ENCODE assay signal across 1 cellular context in genomic region chr6:116887168-116887567, GRCh38.
TF ChIP-seq lines count a peak whose summit lies in the region.

No MANE protein-coding gene starts in this region.

TF ChIP-seq in WTC11, 78 proteins besides CTCF, POLR2A, EP300 and RAD21 (continued from another document):
- TF ChIP-seq ARID4B (CRISPR knock-in tag; IDR thresholded peaks at IDR 0.05; ENCODE audit: borderline replicate concordance), result no peak
TF ChIP-seq in WTC11: peak in this region for 0.
